In the genomic region with DNA sequence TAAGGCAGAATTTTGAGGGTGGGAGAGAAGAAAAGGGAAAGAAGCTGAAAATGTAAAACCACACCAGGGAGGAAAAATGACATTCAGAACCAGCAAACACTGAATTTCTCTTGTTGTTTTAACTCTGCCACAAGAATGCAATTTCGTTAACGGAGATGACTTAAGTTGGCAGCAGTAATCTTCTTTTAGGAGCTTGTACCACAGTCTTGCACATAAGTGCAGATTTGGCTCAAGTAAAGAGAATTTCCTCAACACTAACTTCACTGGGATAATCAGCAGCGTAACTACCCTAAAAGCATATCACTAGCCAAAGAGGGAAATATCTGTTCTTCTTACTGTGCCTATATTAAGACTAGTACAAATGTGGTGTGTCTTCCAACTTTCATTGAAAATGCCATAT, we compare ENCODE assay signal across 17 cellular contexts. TPM values are rescaled to one million over a fixed set of nuclear protein-coding genes. Genes with fewer than 3 reads are reported as not detected.
"Had no signal": no experiment of that assay in that cellular context is flagged by ENCODE, and none has a peak within 500 bp of the region (broad histone marks: within the 10 kb centered on the region; RNA-seq: fewer than 3 reads in every experiment).

No MANE protein-coding gene starts in this region.

- H3K36me3 Mint-ChIP-seq: activated naive CD8-positive, alpha-beta T cell treated with anti-CD3 and anti-CD28 coated beads for 36 hours had no signal

- FAIRE-seq: islet of Langerhans had no signal

- H3K4me3 Mint-ChIP-seq: activated naive CD8-positive, alpha-beta T cell treated with anti-CD3 and anti-CD28 coated beads for 36 hours; effector memory CD8-positive, alpha-beta T cell; nephron had no signal

- H3K36me3 ChIP-seq: sigmoid colon, upper lobe of right lung had no signal

- H3K27ac ChIP-seq: foreskin keratinocyte, sigmoid colon, upper lobe of right lung had no signal

- H3K9me3 ChIP-seq: upper lobe of right lung had no signal

- H3K4me1 ChIP-seq: upper lobe of right lung had no signal

- H3K4me1 Mint-ChIP-seq: activated naive CD8-positive, alpha-beta T cell treated with anti-CD3 and anti-CD28 coated beads for 36 hours had no signal

- H3K27me3 ChIP-seq: foreskin keratinocyte, sigmoid colon, upper lobe of right lung had no signal

- DNase-seq: activated CD4-positive, alpha-beta T cell treated with anti-CD3 and anti-CD28 coated beads for 1 hour; activated CD4-positive, alpha-beta T cell treated with anti-CD3 and anti-CD28 coated beads, Interleukin-2, amount 50 U/mL, for 48 hours; activated gamma-delta T cell; activated naive CD8-positive, alpha-beta T cell treated with anti-CD3 and anti-CD28 coated beads for 36 hours; activated T-cell treated with anti-CD3 and anti-CD28 coated beads, Interleukin-2, amount 50 U/mL, for 48 hours; anterior cingulate cortex; caudate nucleus; effector memory CD8-positive, alpha-beta T cell; foreskin keratinocyte; head of caudate nucleus; occipital lobe; sigmoid colon; stimulated activated CD4-positive, alpha-beta T cell treated with anti-CD3 and anti-CD28 coated beads, Interleukin-2, amount 100 ng/mL, for 48 hours; stimulated activated naive CD4-positive, alpha-beta T cell treated with Interleukin-2 at 50 U/mL for 16 hours; upper lobe of right lung had no signal

- H3K27ac Mint-ChIP-seq: activated naive CD8-positive, alpha-beta T cell treated with anti-CD3 and anti-CD28 coated beads for 36 hours; effector memory CD8-positive, alpha-beta T cell; nephron had no signal

- ATAC-seq: effector memory CD8-positive, alpha-beta T cell; foreskin keratinocyte; upper lobe of right lung had no signal

- H3K4me3 ChIP-seq: sigmoid colon, upper lobe of right lung had no signal

- H3K9me3 Mint-ChIP-seq: activated naive CD8-positive, alpha-beta T cell treated with anti-CD3 and anti-CD28 coated beads for 36 hours; effector memory CD8-positive, alpha-beta T cell had no signal

RNA-seq across cellular contexts. Expression of a gene that starts 15.5 kb away (rescaled TPM):
- total RNA-seq: activated naive CD8-positive, alpha-beta T cell treated with anti-CD3 and anti-CD28 coated beads for 36 hours had no signal
